In the genomic region with DNA sequence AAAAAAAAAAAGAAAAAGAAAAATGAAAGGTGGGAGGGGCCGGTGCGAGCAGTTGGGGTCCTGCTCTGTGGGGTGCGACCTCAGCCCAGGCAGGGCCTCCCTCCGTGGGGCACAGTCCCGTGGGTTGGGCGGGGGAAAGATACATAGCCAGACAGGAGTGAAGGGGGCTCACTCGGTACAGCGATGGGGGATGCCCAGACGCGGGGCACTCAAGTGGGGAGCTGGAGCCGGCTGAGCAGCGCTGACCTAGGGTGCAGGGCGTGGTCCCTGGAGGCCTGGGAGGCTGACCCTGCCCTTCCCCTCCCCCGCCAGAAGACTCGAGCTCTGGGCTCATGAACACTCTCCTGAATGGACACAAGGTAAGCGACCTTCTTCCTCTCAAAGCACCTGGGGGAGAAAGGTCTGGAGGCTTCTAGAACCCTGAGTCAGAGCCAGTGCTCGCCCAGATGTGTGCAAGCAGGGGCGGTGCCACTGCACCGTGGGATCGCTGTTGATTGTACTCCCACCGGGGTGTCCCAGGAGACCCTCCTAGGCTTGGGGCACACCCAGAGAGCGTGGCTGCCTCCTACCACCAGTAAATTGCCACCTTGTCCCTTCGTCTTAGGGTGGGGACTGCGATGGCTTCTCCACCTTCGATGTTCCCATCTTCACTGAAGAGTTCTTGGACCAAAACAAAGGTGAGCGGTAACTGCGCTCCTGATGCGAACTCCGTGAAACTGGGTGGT, we compare ENCODE assay signal across 11 cellular contexts. TPM values are rescaled to one million over a fixed set of nuclear protein-coding genes. Genes with fewer than 3 reads are reported as not detected.
DNase-seq lines count a peak whose midpoint lies in the region; ATAC-seq and TF ChIP-seq lines count a peak whose summit lies in the region.
"Had no signal": no experiment of that assay in that cellular context is flagged by ENCODE, and none has a peak within 500 bp of the region (broad histone marks: within the 10 kb centered on the region; RNA-seq: fewer than 3 reads in every experiment).

No MANE protein-coding gene starts in this region.

- H3K9ac ChIP-seq in HUES6 (ENCODE audit: low read length): peak overlapping the region; percentile 25
- peak overlapping the region; percentile 93 for H3K9ac ChIP-seq in mesendoderm (ENCODE audit: low read length)

- no peak overlapping the region for H2BK15ac ChIP-seq in mesendoderm (replicated peaks; ENCODE audit: low read depth)

- DNase-seq in dorsolateral prefrontal cortex: no peak
- DNase-seq in mesendoderm: no peak
- no peak for DNase-seq in suprapubic skin (ENCODE audit: low spot score in 2 of 2)
- DNase-seq in activated CD8-positive, alpha-beta T cell treated with anti-CD3 and anti-CD28 coated beads, Interleukin-2, amount 10 ng/mL, durations not matched to agents 7 days and 5 days: no peak
- no peak for DNase-seq in NCI-H226

- H3K36me3 ChIP-seq in HUES6 (ENCODE audit: control insufficient read depth, insufficient read depth, low read length): 0 out of 2 replicates have a peak, but pooled peaks cover 2% of the 10 kb centered on the region
- H3K36me3 ChIP-seq in mesendoderm (ENCODE audit: control insufficient read depth, insufficient read depth, low read length): no peaks in the 10 kb centered on the region
- H3K36me3 ChIP-seq in suprapubic skin: peaks cover 4% of the 10 kb centered on the region

- peaks cover 9% of the 10 kb centered on the region for H3K36me3 Mint-ChIP-seq in activated CD8-positive, alpha-beta T cell treated with anti-CD3 and anti-CD28 coated beads, Interleukin-2, amount 10 ng/mL, durations not matched to agents 7 days and 5 days (ENCODE audit: low read depth)

- H3K79me2 ChIP-seq in mesendoderm (ENCODE audit: control insufficient read depth, insufficient read depth, low read length): no peaks in the 10 kb centered on the region

- no peak overlapping the region for H3K27ac Mint-ChIP-seq in activated CD8-positive, alpha-beta T cell treated with anti-CD3 and anti-CD28 coated beads, Interleukin-2, amount 10 ng/mL, durations not matched to agents 7 days and 5 days
- H3K27ac Mint-ChIP-seq: stimulated activated effector memory CD8-positive, alpha-beta T cell treated with anti-CD3 and anti-CD28 coated beads, Interleukin-12 subunit alpha, Interleukin-12 subunit beta, amount 100 ng/mL, for 72 hours; T-helper 2 cell treated with Interferon-gamma antibody and Interleukin-4, amounts not matched to agents 5 μg/mL and 100 μg/mL, for 36 hours had no signal

- no CpG with 5 or more reads among the region's 29 CpGs for WGBS in mesendoderm (ENCODE audit: extremely low coverage, insufficient coverage, low lambda C conversion rate)
- 75% methylated on average over 28 of the region's 29 CpGs for WGBS in suprapubic skin

- POLR2A ChIA-PET in activated CD8-positive, alpha-beta T cell treated with anti-CD3 and anti-CD28 coated beads, Interleukin-2, amount 10 ng/mL, durations not matched to agents 7 days and 5 days (lab: Charles Lee): no interaction called here

- H3K27me3 ChIP-seq in HUES6 (ENCODE audit: control insufficient read depth, insufficient read depth, low read length) (no peaks in the 10 kb centered on the region), dorsolateral prefrontal cortex (no peaks in the 10 kb centered on the region), mesendoderm (ENCODE audit: insufficient read depth, low read length, poor library complexity) (no peaks in the 10 kb centered on the region), suprapubic skin (no peaks in the 10 kb centered on the region)

- CTCF ChIA-PET in activated CD8-positive, alpha-beta T cell treated with anti-CD3 and anti-CD28 coated beads, Interleukin-2, amount 10 ng/mL, durations not matched to agents 7 days and 5 days (lab: Charles Lee): interaction anchor here (0.6 to 1.6 kb wide), 2 partner anchors 14 to 31 kb away, joined by 3 read pairs; no protein-coding TSS in a partner anchor

- TF ChIP-seq CTCF in dorsolateral prefrontal cortex (IDR thresholded peaks at IDR 0.05 in 54 of 56, conservative IDR thresholded peaks at IDR 0.05 in 2 of 56; ENCODE audit: low read depth in 1 of 56, partially characterized antibody in 56 of 56): no peak
- no peak for TF ChIP-seq CTCF in suprapubic skin (IDR thresholded peaks at IDR 0.05)

- H2AK5ac ChIP-seq in mesendoderm (ENCODE audit: low read length): no peak overlapping the region

- no peaks in the 10 kb centered on the region for H3K27me3 Mint-ChIP-seq in activated CD8-positive, alpha-beta T cell treated with anti-CD3 and anti-CD28 coated beads, Interleukin-2, amount 10 ng/mL, durations not matched to agents 7 days and 5 days (ENCODE audit: low read depth)

- H3K4me3 ChIP-seq in HUES6 (ENCODE audit: low read depth, low read length) (peak overlapping the region; percentile 65), dorsolateral prefrontal cortex (peak overlapping the region in 57 of 59 donors; percentile 2 to 66 (median 47)), mesendoderm (ENCODE audit: low read length) (no peak overlapping the region), suprapubic skin (peak overlapping the region; percentile 40)

- no peaks in the 10 kb centered on the region for H3K9me3 ChIP-seq in HUES6 (ENCODE audit: control insufficient read depth, insufficient read depth, low read depth, low read length)
- H3K9me3 ChIP-seq in suprapubic skin: no peaks in the 10 kb centered on the region

- no peak overlapping the region for H2BK5ac ChIP-seq in mesendoderm (ENCODE audit: low read length)

- no peaks in the 10 kb centered on the region for H3K79me1 ChIP-seq in mesendoderm (ENCODE audit: low read length)

- H3K9me3 Mint-ChIP-seq in activated CD8-positive, alpha-beta T cell treated with anti-CD3 and anti-CD28 coated beads, Interleukin-2, amount 10 ng/mL, durations not matched to agents 7 days and 5 days (ENCODE audit: insufficient read depth): no peaks in the 10 kb centered on the region
- H3K9me3 Mint-ChIP-seq: stimulated activated effector memory CD8-positive, alpha-beta T cell treated with anti-CD3 and anti-CD28 coated beads, Interleukin-12 subunit alpha, Interleukin-12 subunit beta, amount 100 ng/mL, for 72 hours; T-helper 2 cell treated with Interferon-gamma antibody and Interleukin-4, amounts not matched to agents 5 μg/mL and 100 μg/mL, for 36 hours had no signal

- H3K18ac ChIP-seq in mesendoderm (ENCODE audit: low read length): no peak overlapping the region

- TF ChIP-seq POLR2A in suprapubic skin (IDR thresholded peaks at IDR 0.05): no peak

- H3K4me1 Mint-ChIP-seq in activated CD8-positive, alpha-beta T cell treated with anti-CD3 and anti-CD28 coated beads, Interleukin-2, amount 10 ng/mL, durations not matched to agents 7 days and 5 days (ENCODE audit: low read depth): peaks cover 16% of the 10 kb centered on the region

- intact Hi-C loops in dorsolateral prefrontal cortex (cut with DNase I): loop anchor here (5.0 to 10.0 kb wide), 3 partner anchors 41 to 129 kb away; a partner anchor contains a TSS

- no peak overlapping the region for H4K8ac ChIP-seq in mesendoderm (ENCODE audit: low read depth, low read length)

- H3K56ac ChIP-seq in mesendoderm (ENCODE audit: low read length): peak overlapping the region; percentile 99

- ATAC-seq in GM21576 (IDR thresholded peaks at IDR 0.05; ENCODE audit: unreplicated experiment): no peak
- no peak for ATAC-seq in activated CD8-positive, alpha-beta T cell treated with anti-CD3 and anti-CD28 coated beads, Interleukin-2, amount 10 ng/mL, durations not matched to agents 7 days and 5 days
- ATAC-seq in GM21529 (IDR thresholded peaks at IDR 0.05; ENCODE audit: unreplicated experiment): no peak
- ATAC-seq: stimulated activated effector memory CD8-positive, alpha-beta T cell treated with anti-CD3 and anti-CD28 coated beads, Interleukin-12 subunit alpha, Interleukin-12 subunit beta, amount 100 ng/mL, for 72 hours had no signal

- H3K4me3 Mint-ChIP-seq in activated CD8-positive, alpha-beta T cell treated with anti-CD3 and anti-CD28 coated beads, Interleukin-2, amount 10 ng/mL, durations not matched to agents 7 days and 5 days: no peak overlapping the region

- H4K5ac ChIP-seq in mesendoderm (ENCODE audit: low read length): no peak overlapping the region

- H3K27ac ChIP-seq in HUES6 (ENCODE audit: low read depth, low read length): no peak overlapping the region
- H3K27ac ChIP-seq in dorsolateral prefrontal cortex: peak overlapping the region in 51 of 59 donors; percentile 22 to 88 (median 73)
- no peak overlapping the region for H3K27ac ChIP-seq in mesendoderm (ENCODE audit: low read depth, low read length)
- no peak overlapping the region for H3K27ac ChIP-seq in suprapubic skin

- H3K4me1 ChIP-seq in HUES6 (ENCODE audit: control insufficient read depth, insufficient read depth, low read length) (peaks cover 8% of the 10 kb centered on the region), mesendoderm (ENCODE audit: control insufficient read depth, low read depth, low read length) (peaks cover 6% of the 10 kb centered on the region), suprapubic skin (peaks cover 48% of the 10 kb centered on the region)

- no peak overlapping the region for H2BK120ac ChIP-seq in mesendoderm (ENCODE audit: low read depth, low read length)

- H3K4me2 ChIP-seq in mesendoderm (ENCODE audit: low read length): peak overlapping the region; percentile 93

- no peak overlapping the region for H3K23ac ChIP-seq in mesendoderm (ENCODE audit: low read length)

- H3K4ac ChIP-seq in mesendoderm (ENCODE audit: low read depth, low read length): no peak overlapping the region

- no peak for TF ChIP-seq EP300 in suprapubic skin (IDR thresholded peaks at IDR 0.05)

RNA-seq across cellular contexts. Expression of a gene that starts 3.4 kb away (rescaled TPM):
- total RNA-seq in dorsolateral prefrontal cortex: 10 to 100 TPM; 10.1 to 58.3 (median 26.2) TPM
- 41.2 TPM for polyA plus RNA-seq in mesendoderm (2013, experiment 1 of 2)
- polyA plus RNA-seq in mesendoderm (2013, experiment 2 of 2): 42.0 TPM
- total RNA-seq in suprapubic skin: 100 to 1,000 TPM in 3 of 4 donors, 10 to 100 TPM in 1; 87.9 to 135 (median 118) TPM
- 10 to 100 TPM; 45.0 to 51.2 TPM for total RNA-seq in activated CD8-positive, alpha-beta T cell treated with anti-CD3 and anti-CD28 coated beads, Interleukin-2, amount 10 ng/mL, durations not matched to agents 7 days and 5 days

RNA-seq across cellular contexts. Expression of a gene that starts 9.2 kb away (rescaled TPM):
- 1 to 10 TPM in 27 of 120 experiments, under 1 TPM in 93; 0.13 to 1.7 (median 0.63) TPM for total RNA-seq in dorsolateral prefrontal cortex
- 0.49 TPM for polyA plus RNA-seq in mesendoderm (2013, experiment 1 of 2)
- polyA plus RNA-seq in mesendoderm (2013, experiment 2 of 2): 0.53 TPM
- total RNA-seq in suprapubic skin: under 1 TPM; 0.19 to 0.89 (median 0.37) TPM
- under 1 TPM; 0.26 to 0.31 TPM for total RNA-seq in activated CD8-positive, alpha-beta T cell treated with anti-CD3 and anti-CD28 coated beads, Interleukin-2, amount 10 ng/mL, durations not matched to agents 7 days and 5 days

RNA-seq across cellular contexts. Expression of a gene that starts 18.7 kb away (rescaled TPM):
- 100 to 1,000 TPM in 14 of 120 experiments, 10 to 100 TPM in 106; 54.9 to 119 (median 77.6) TPM for total RNA-seq in dorsolateral prefrontal cortex
- polyA plus RNA-seq in mesendoderm (2013, experiment 1 of 2): 24.0 TPM
- 23.7 TPM for polyA plus RNA-seq in mesendoderm (2013, experiment 2 of 2)
- 100 to 1,000 TPM in 2 of 4 donors, 10 to 100 TPM in 2; 60.4 to 206 (median 119) TPM for total RNA-seq in suprapubic skin
- 10 to 100 TPM; 61.0 to 63.5 TPM for total RNA-seq in activated CD8-positive, alpha-beta T cell treated with anti-CD3 and anti-CD28 coated beads, Interleukin-2, amount 10 ng/mL, durations not matched to agents 7 days and 5 days

RNA-seq across cellular contexts. Expression of a gene that starts 30.6 kb away (rescaled TPM):
- total RNA-seq in dorsolateral prefrontal cortex (1 to 10 TPM in 80 of 120 experiments, under 1 TPM in 40; 0.36 to 2.7 (median 1.4) TPM), suprapubic skin (under 1 TPM; 0.32 to 0.85 (median 0.41) TPM)
- polyA plus RNA-seq in mesendoderm (2013, experiment 1 of 2): 0.63 TPM
- polyA plus RNA-seq in mesendoderm (2013, experiment 2 of 2): 0.56 TPM
- 1 to 10 TPM; 2.6 to 2.8 TPM for total RNA-seq in activated CD8-positive, alpha-beta T cell treated with anti-CD3 and anti-CD28 coated beads, Interleukin-2, amount 10 ng/mL, durations not matched to agents 7 days and 5 days

RNA-seq across cellular contexts. Expression of a gene that starts 37.1 kb away (rescaled TPM):
- 10 to 100 TPM in 3 of 120 experiments, 1 to 10 TPM in 117; 1.0 to 11.2 (median 4.6) TPM for total RNA-seq in dorsolateral prefrontal cortex
- 0.11 TPM for polyA plus RNA-seq in mesendoderm (2013, experiment 1 of 2)
- polyA plus RNA-seq in mesendoderm (2013, experiment 2 of 2): 0.38 TPM
- total RNA-seq in suprapubic skin: 1 to 10 TPM in 2 of 4 donors, not detected in 2; 2.4 to 5.2 TPM
- total RNA-seq in activated CD8-positive, alpha-beta T cell treated with anti-CD3 and anti-CD28 coated beads, Interleukin-2, amount 10 ng/mL, durations not matched to agents 7 days and 5 days: 1 to 10 TPM; 8.3 to 9.4 TPM
- total RNA-seq: fibroblast of lung had no signal
- polyA plus RNA-seq: fibroblast of lung had no signal

Comparison
In these comparisons a context has a peak if more than half of its experiments do, and no peak if none do; other contexts are left out.
1. H3K27ac ChIP-seq: peak in dorsolateral prefrontal cortex (51 of 59); none in HUES6 (single experiment), mesendoderm (single experiment) and suprapubic skin (single experiment).